Comparison of ENCODE assay signal across 10 cellular contexts in the genomic region with DNA sequence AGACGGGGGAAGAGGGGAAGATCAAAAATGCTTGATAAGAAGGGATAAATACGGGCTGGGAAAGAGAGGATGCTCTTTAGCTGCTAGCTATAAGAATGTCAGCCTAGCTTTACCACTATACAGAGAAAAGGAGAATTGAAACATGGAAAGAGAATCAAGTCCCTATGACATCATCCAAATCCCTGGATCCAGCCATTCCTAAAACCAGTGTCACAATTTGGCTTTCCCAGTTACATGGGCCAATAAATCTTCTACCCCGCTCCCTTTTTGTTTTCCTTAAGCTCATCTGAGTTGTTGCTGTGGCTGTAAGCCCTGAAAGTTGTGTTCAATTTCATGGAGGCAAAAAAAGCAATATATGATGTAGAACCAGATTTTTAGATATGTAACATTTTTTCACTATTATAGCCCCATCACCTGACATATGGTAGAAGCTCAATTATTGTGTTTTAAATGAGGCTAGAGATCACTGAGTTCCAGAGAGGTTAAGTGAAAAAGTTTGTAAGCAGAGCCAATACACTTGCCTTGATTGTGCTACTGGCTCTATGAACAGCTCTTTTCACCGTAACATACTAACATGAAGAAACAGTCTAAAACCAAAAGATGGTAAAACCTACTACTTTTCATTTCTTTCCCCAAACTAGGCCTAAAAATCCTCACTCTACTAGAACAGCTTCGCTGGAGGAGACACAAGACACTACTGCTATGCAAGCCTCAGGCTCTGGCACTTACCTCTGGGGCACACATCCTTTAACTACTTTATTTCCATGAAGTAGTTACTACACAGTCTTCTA. TPM values are rescaled to one million over a fixed set of nuclear protein-coding genes. Genes with fewer than 3 reads are reported as not detected.
A peak's percentile ranks its signal among the peaks of the same experiment; 100 is the strongest.
DNase-seq lines count a peak whose midpoint lies in the region; ATAC-seq and TF ChIP-seq lines count a peak whose summit lies in the region.
"Had no signal": no experiment of that assay in that cellular context is flagged by ENCODE, and none has a peak within 500 bp of the region (broad histone marks: within the 10 kb centered on the region; RNA-seq: fewer than 3 reads in every experiment).

No MANE protein-coding gene starts in this region.

- CTCF ChIA-PET in activated CD4-positive, alpha-beta memory T cell treated with anti-CD3 and anti-CD28 coated beads for 36 hours (lab: Charles Lee): interaction anchor here (0.8 to 10.4 kb wide), 11 partner anchors 8 to 149 kb away, joined by 3 to 110 read pairs (median 5); partner anchors contain the start of gene GALM

- DNase-seq in right atrium auricular region (ENCODE audit: low spot score) (no peak), Right ventricle myocardium inferior (ENCODE audit: missing footprints) (no peak), left lung (no peak), upper lobe of left lung (no peak), mucosa of descending colon (no peak), GOT3 (lab: John Stamatoyannopoulos, UW) (no peak), cerebellar cortex (ENCODE audit: low spot score) (no peak)
- DNase-seq in activated CD4-positive, alpha-beta memory T cell treated with anti-CD3 and anti-CD28 coated beads for 36 hours: peak; percentile 39
- DNase-seq: hypothalamus, NCI-H1694 treated with DMSO at 0.1 percent for 48 hours had no signal

- intact Hi-C loops in Right ventricle myocardium inferior (cut with DNase I): no loop called here
- intact Hi-C loops in activated CD4-positive, alpha-beta memory T cell treated with anti-CD3 and anti-CD28 coated beads for 36 hours (cut with micrococcal nuclease): no loop called here
- intact Hi-C loops in left lung (cut with DNase I): no loop called here
- intact Hi-C loops in mucosa of descending colon (cut with DNase I, micrococcal nuclease): no loop called here

- H3K27me3 ChIP-seq in right atrium auricular region (no peaks in the 10 kb centered on the region), left lung (no peaks in the 10 kb centered on the region), upper lobe of left lung (no peaks in the 10 kb centered on the region)

- TF ChIP-seq CTCF in right atrium auricular region (IDR thresholded peaks at IDR 0.05): no peak
- no peak for TF ChIP-seq CTCF in left lung (IDR thresholded peaks at IDR 0.05)
- TF ChIP-seq CTCF in upper lobe of left lung (IDR thresholded peaks at IDR 0.05): no peak
- no peak for TF ChIP-seq CTCF in mucosa of descending colon (IDR thresholded peaks at IDR 0.05)

- H3K4me3 Mint-ChIP-seq in activated CD4-positive, alpha-beta memory T cell treated with anti-CD3 and anti-CD28 coated beads for 36 hours: peak overlapping the region; percentile 92

- H3K36me3 ChIP-seq in right atrium auricular region (no peaks in the 10 kb centered on the region), left lung (no peaks in the 10 kb centered on the region), upper lobe of left lung (no peaks in the 10 kb centered on the region), mucosa of descending colon (ENCODE audit: low read depth) (peaks cover 4% of the 10 kb centered on the region)

- no peak for TF ChIP-seq EP300 in upper lobe of left lung (IDR thresholded peaks at IDR 0.05)

- H3K4me3 ChIP-seq in right atrium auricular region (no peak overlapping the region), left lung (no peak overlapping the region), upper lobe of left lung (no peak overlapping the region), mucosa of descending colon (no peak overlapping the region)

- H3K27me3 Mint-ChIP-seq in activated CD4-positive, alpha-beta memory T cell treated with anti-CD3 and anti-CD28 coated beads for 36 hours: no peaks in the 10 kb centered on the region

- H3K4me1 Mint-ChIP-seq in activated CD4-positive, alpha-beta memory T cell treated with anti-CD3 and anti-CD28 coated beads for 36 hours (ENCODE audit: low read depth): peaks cover 38% of the 10 kb centered on the region

- ATAC-seq in Right ventricle myocardium inferior (no peak), left lung (no peak), upper lobe of left lung (ENCODE audit: low FRiP score in 2 of 2) (no peak), mucosa of descending colon (no peak)

- peaks cover 45% of the 10 kb centered on the region for H3K36me3 Mint-ChIP-seq in activated CD4-positive, alpha-beta memory T cell treated with anti-CD3 and anti-CD28 coated beads for 36 hours

- H3K9me3 Mint-ChIP-seq in activated CD4-positive, alpha-beta memory T cell treated with anti-CD3 and anti-CD28 coated beads for 36 hours: no peaks in the 10 kb centered on the region

- H3K27ac ChIP-seq in right atrium auricular region: peak overlapping the region; percentile 97 to 99
- peak overlapping the region; percentile 0 to 20 for H3K27ac ChIP-seq in left lung
- H3K27ac ChIP-seq in upper lobe of left lung: peak overlapping the region in 3 of 4 donors; percentile 4 to 29 (median 18)

- TF ChIP-seq POLR2A in upper lobe of left lung (IDR thresholded peaks at IDR 0.05): no peak

- H3K4me1 ChIP-seq in right atrium auricular region (peaks cover 0 to 60% of the 10 kb centered on the region in 2 donors), left lung (peaks cover 30 to 79% of the 10 kb centered on the region in 2 donors), upper lobe of left lung (peaks cover 36 to 66% (median 41%) of the 10 kb centered on the region in 4 donors), mucosa of descending colon (ENCODE audit: low read depth) (peaks cover 14% of the 10 kb centered on the region)

- no peaks in the 10 kb centered on the region for H3K9me3 ChIP-seq in right atrium auricular region
- H3K9me3 ChIP-seq in left lung: no peaks in the 10 kb centered on the region
- H3K9me3 ChIP-seq in upper lobe of left lung: no peaks in the 10 kb centered on the region
- H3K9me3 ChIP-seq in mucosa of descending colon: no peaks in the 10 kb centered on the region

- H3K27ac Mint-ChIP-seq in activated CD4-positive, alpha-beta memory T cell treated with anti-CD3 and anti-CD28 coated beads for 36 hours: peak overlapping the region; percentile 90

- WGBS in upper lobe of left lung, 2 donors: 66 to 73% methylated on average over 5 of the region's 5 CpGs

- POLR2A ChIA-PET in activated CD4-positive, alpha-beta memory T cell treated with anti-CD3 and anti-CD28 coated beads for 36 hours (lab: Charles Lee): interaction anchor here (0.7 to 16.1 kb wide), 19 partner anchors 6 to 149 kb away, joined by 3 to 483 read pairs (median 4); partner anchors contain the start of genes GALM and SRSF7

RNA-seq across cellular contexts. Expression of gene HNRNPLL, which starts 4.3 kb away (rescaled TPM):
- 10 to 100 TPM; 17.8 to 19.1 TPM for total RNA-seq in right atrium auricular region
- total RNA-seq in Right ventricle myocardium inferior: 22.5 TPM
- 100 to 1,000 TPM; 106 to 108 TPM for total RNA-seq in activated CD4-positive, alpha-beta memory T cell treated with anti-CD3 and anti-CD28 coated beads for 36 hours
- 10 to 100 TPM; 44.2 to 51.6 TPM for total RNA-seq in left lung
- 10 to 100 TPM; 41.0 to 71.3 (median 46.2) TPM for total RNA-seq in upper lobe of left lung
- 10 to 100 TPM; 45.5 to 68.2 (median 49.6) TPM for total RNA-seq in mucosa of descending colon

Comparison
In these comparisons a context has a peak if more than half of its experiments do, and no peak if none do; other contexts are left out.
1. H3K27ac ChIP-seq: peak in every context shown above with its lines; median percentile 98 in right atrium auricular region; 18 in upper lobe of left lung; 10 in left lung.